ENCODE assay signal across 8 cellular contexts in genomic region chr11:94511932-94512781, GRCh38. TPM values are rescaled to one million over a fixed set of nuclear protein-coding genes. Genes with fewer than 3 reads are reported as not detected.
A peak's percentile ranks its signal among the peaks of the same experiment; 100 is the strongest.
DNase-seq lines count a peak whose midpoint lies in the region; ATAC-seq, FAIRE-seq and TF ChIP-seq lines count a peak whose summit lies in the region.

Gene C11orf97, plus strand, starts transcription at chr11:94512461. Its CDS starts 68 bp downstream, at chr11:94512529.

- no peaks in the 10 kb centered on the region for H3K36me3 ChIP-seq in CD4-positive, alpha-beta memory T cell (ENCODE audit: insufficient read depth, low read length)
- no peaks in the 10 kb centered on the region for H3K36me3 ChIP-seq in kidney (ENCODE audit: control insufficient read depth in 1 of 2, insufficient read depth in 2 of 2, low read length in 2 of 2)

- FAIRE-seq in kidney (lab: Jason Lieb, UNC), result no peak

- H3K9ac ChIP-seq in kidney (ENCODE audit: low read length in 2 of 2), result peak within 1 kb of the TSS in 1 of 2 donors; percentile 14

- peaks cover 13% of the 10 kb centered on the region for H3K4me1 ChIP-seq in CD4-positive, alpha-beta memory T cell (ENCODE audit: insufficient read depth, low read length)
- peaks cover 4 to 5% of the 10 kb centered on the region in 2 donors for H3K4me1 ChIP-seq in kidney (ENCODE audit: control insufficient read depth in 1 of 2, insufficient read depth in 1 of 2, low read depth in 1 of 2, low read length in 2 of 2)

- H3K9me3 ChIP-seq in CD4-positive, alpha-beta memory T cell (ENCODE audit: control insufficient read depth in 1 of 2, low read length in 2 of 2), result no peaks in the 10 kb centered on the region
- H3K9me3 ChIP-seq in kidney (ENCODE audit: control insufficient read depth in 1 of 2, low read length in 2 of 2), result no peaks in the 10 kb centered on the region

- no peaks in the 10 kb centered on the region for H3K27me3 ChIP-seq in CD4-positive, alpha-beta memory T cell (ENCODE audit: insufficient read depth, low read length)

- H3K4me3 ChIP-seq in CD4-positive, alpha-beta memory T cell (ENCODE audit: low read length in 2 of 2), result peak within 1 kb of the TSS in 1 of 2 donors; percentile 51
- H3K4me3 ChIP-seq in kidney (ENCODE audit: low read length in 2 of 2), result peak within 1 kb of the TSS; percentile 69 to 80

- peak within 1 kb of the TSS in 3 of 7 donors; percentile 19 to 73 (median 47) for H3K27ac Mint-ChIP-seq in CD4-positive, alpha-beta memory T cell
- no peak within 1 kb of the TSS for H3K27ac Mint-ChIP-seq in activated B cell treated with CpG ODN at 0.5 μM for 24 hours

- H3K27ac ChIP-seq in CD4-positive, alpha-beta memory T cell (ENCODE audit: low read depth, low read length), result no peak within 1 kb of the TSS
- H3K27ac ChIP-seq in kidney (ENCODE audit: low read depth in 2 of 2, low read length in 2 of 2), result no peak within 1 kb of the TSS

- CTCF ChIA-PET in CD4-positive, alpha-beta memory T cell (lab: Charles Lee; ENCODE audit: partially characterized antibody), result interaction anchor here (1.0 to 1.3 kb wide), 3 partner anchors 10 to 20 kb away, joined by 3 to 4 read pairs (median 3); no protein-coding TSS in a partner anchor
- CTCF ChIA-PET in activated B cell treated with CpG ODN at 0.5 μM for 24 hours (lab: Charles Lee), result interaction anchor here (0.6 to 1.1 kb wide), 4 partner anchors 8 to 1283 kb away, joined by 3 to 4 read pairs (median 3); no protein-coding TSS in a partner anchor

- ATAC-seq in GM21367 (IDR thresholded peaks at IDR 0.05; ENCODE audit: unreplicated experiment), result peak; percentile 83
- peak; percentile 89 for ATAC-seq in activated B cell treated with CpG ODN at 0.5 μM for 24 hours (ENCODE audit: low read depth)

- peak within 1 kb of the TSS; percentile 73 to 85 (median 80) for H3K4me3 Mint-ChIP-seq in CD4-positive, alpha-beta memory T cell
- peak within 1 kb of the TSS; percentile 77 for H3K4me3 Mint-ChIP-seq in activated B cell treated with CpG ODN at 0.5 μM for 24 hours

- POLR2A ChIA-PET in CD4-positive, alpha-beta memory T cell (lab: Charles Lee; ENCODE audit: partially characterized antibody), result interaction anchor here (1.9 kb wide), 1 partner anchor 18 kb away, joined by 10 read pairs; the partner anchor contains the start of genes ANKRD49 and MRE11
- POLR2A ChIA-PET in activated B cell treated with CpG ODN at 0.5 μM for 24 hours (lab: Charles Lee), result interaction anchor here (1.0 kb wide), 1 partner anchor 18 kb away, joined by 6 read pairs; the partner anchor contains the start of genes ANKRD49 and MRE11

- peaks cover 9 to 12% of the 10 kb centered on the region in 2 donors for H3K27me3 Mint-ChIP-seq in CD4-positive, alpha-beta memory T cell
- H3K27me3 Mint-ChIP-seq in activated B cell treated with CpG ODN at 0.5 μM for 24 hours, result peaks cover 36% of the 10 kb centered on the region

- no peaks in the 10 kb centered on the region for H3K9me3 Mint-ChIP-seq in CD4-positive, alpha-beta memory T cell
- no peaks in the 10 kb centered on the region for H3K9me3 Mint-ChIP-seq in activated B cell treated with CpG ODN at 0.5 μM for 24 hours

- peaks cover 10 to 17% (median 13%) of the 10 kb centered on the region in 4 donors for H3K4me1 Mint-ChIP-seq in CD4-positive, alpha-beta memory T cell
- H3K4me1 Mint-ChIP-seq in activated B cell treated with CpG ODN at 0.5 μM for 24 hours, result peaks cover 13% of the 10 kb centered on the region

- TF ChIP-seq CTCF in activated B cell treated with CpG ODN at 0.5 μM for 24 hours (IDR thresholded peaks at IDR 0.05), result no peak
- TF ChIP-seq CTCF in kidney (IDR thresholded peaks at IDR 0.05; ENCODE audit: borderline replicate concordance, extremely low read depth, insufficient read depth), result no peak

- peak; percentile 36 to 46 (median 41) for DNase-seq in CD4-positive, alpha-beta memory T cell
- DNase-seq in HuH-7.5 (ENCODE audit: low spot score) (peak; percentile 9), activated B cell treated with CpG ODN at 0.5 μM for 24 hours (peak; percentile 30), kidney (peak; percentile 88), NCI-H446 treated with DMSO at 0.1 percent for 48 hours (lab: John Stamatoyannopoulos, UW) (no peak)
- peak; percentile 28 for DNase-seq in central memory CD4-positive, alpha-beta T cell
- DNase-seq in stimulated activated CD4-positive, alpha-beta T cell treated with anti-CD3 and anti-CD28 coated beads, Interleukin-12 subunit alpha, Interleukin-12 subunit beta, amount 100 ng/mL, for 24 hours (ENCODE audit: low read depth in 2 of 2), result peak; percentile 19 to 38

- intact Hi-C loops in CD4-positive, alpha-beta memory T cell (cut with micrococcal nuclease), result loop anchor here (10.0 kb wide), 2 partner anchors 643 to 1253 kb away; no protein-coding TSS in a partner anchor
- intact Hi-C loops in activated B cell treated with CpG ODN at 0.5 μM for 24 hours (cut with micrococcal nuclease) (no loop called here), kidney (cut with DNase I) (no loop called here)

- H3K36me3 Mint-ChIP-seq in CD4-positive, alpha-beta memory T cell, result no peaks in the 10 kb centered on the region
- H3K36me3 Mint-ChIP-seq in activated B cell treated with CpG ODN at 0.5 μM for 24 hours (ENCODE audit: low read depth), result no peaks in the 10 kb centered on the region

RNA-seq across cellular contexts. Expression of gene C11orf97, which starts in this region (rescaled TPM):
- not detected for total RNA-seq in CD4-positive, alpha-beta memory T cell
- polyA plus RNA-seq in CD4-positive, alpha-beta memory T cell, result not detected
- total RNA-seq in activated B cell treated with CpG ODN at 0.5 μM for 24 hours (not detected in 2 replicates), kidney (not detected)
- 1.5 TPM for polyA plus RNA-seq in kidney (ENCODE audit: insufficient read depth, low read depth, low replicate concordance)

Comparison
In these comparisons a context has a peak if more than half of its experiments do, and no peak if none do; other contexts are left out.
1. Peak in DNase-seq in CD4-positive, alpha-beta memory T cell; RNA of the gene not detected or under 1 TPM.
2. Peak in DNase-seq and ATAC-seq in activated B cell treated with CpG ODN at 0.5 μM for 24 hours; RNA of the gene not detected or under 1 TPM.